In the genomic region with DNA sequence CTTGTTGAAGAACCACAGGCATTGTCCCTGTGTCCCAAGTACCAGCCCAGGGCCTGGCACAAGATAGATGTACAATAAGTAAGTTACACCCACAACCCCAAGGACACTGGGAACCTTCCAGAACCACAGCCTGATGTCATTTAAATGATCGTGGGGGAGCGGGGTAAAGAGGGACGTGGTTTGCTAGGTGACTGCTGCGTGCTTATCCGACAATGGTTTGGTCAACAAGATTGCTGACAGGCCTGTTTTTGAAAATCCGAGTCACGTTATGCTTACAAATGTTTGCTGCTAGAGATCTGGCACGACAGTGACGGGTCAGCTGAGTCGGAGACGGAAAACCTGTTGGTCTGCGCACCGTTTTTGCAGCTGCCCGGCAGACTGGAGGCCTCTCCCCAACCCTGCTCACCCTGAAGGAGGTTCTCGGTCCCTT, we compare ENCODE assay signal across 13 cellular contexts. TPM values are rescaled to one million over a fixed set of nuclear protein-coding genes. Genes with fewer than 3 reads are reported as not detected.
DNase-seq lines count a peak whose midpoint lies in the region; ATAC-seq and TF ChIP-seq lines count a peak whose summit lies in the region.
"Had no signal": no experiment of that assay in that cellular context is flagged by ENCODE, and none has a peak within 500 bp of the region (broad histone marks: within the 10 kb centered on the region; RNA-seq: fewer than 3 reads in every experiment).

No MANE protein-coding gene starts in this region.

- no peak for TF ChIP-seq POLR2A in suprapubic skin (IDR thresholded peaks at IDR 0.05)

- CTCF ChIA-PET in activated CD4-positive, alpha-beta T cell treated with anti-CD3 and anti-CD28 coated beads for 36 hours (lab: Charles Lee) = interaction anchor here (0.6 to 1.5 kb wide), 3 partner anchors 85 to 130 kb away, joined by 3 read pairs; no protein-coding TSS in a partner anchor

- POLR2A ChIA-PET in activated CD4-positive, alpha-beta T cell treated with anti-CD3 and anti-CD28 coated beads for 36 hours (lab: Charles Lee) = no interaction called here

- peaks cover 45% of the 10 kb centered on the region for H3K36me3 Mint-ChIP-seq in activated CD4-positive, alpha-beta T cell treated with anti-CD3 and anti-CD28 coated beads for 36 hours (ENCODE audit: low read depth)
- H3K36me3 Mint-ChIP-seq in activated T-cell treated with anti-CD3 and anti-CD28 coated beads, Interleukin-2, amount 50 U/mL, for 72 hours (ENCODE audit: insufficient read depth in 2 of 2) = peaks cover 13 to 21% of the 10 kb centered on the region in 2 donors
- H3K36me3 Mint-ChIP-seq in stimulated activated naive B cell treated with anti-CD40 and anti-IgM and Interleukin-4, amounts not matched to agents 10 μg/mL and 1 μg/mL and 100 μg/mL, for 72 hours = peaks cover 50 to 51% of the 10 kb centered on the region in 2 donors

- intact Hi-C loops in activated CD4-positive, alpha-beta T cell treated with anti-CD3 and anti-CD28 coated beads for 36 hours (cut with DNase I, micrococcal nuclease) = no loop called here

- TF ChIP-seq EP300 in suprapubic skin (IDR thresholded peaks at IDR 0.05) = no peak

- no peak for TF ChIP-seq RAD21 in liver (IDR thresholded peaks at IDR 0.05)

- peak overlapping the region in 1 of 2 donors; percentile 13 for H3K9ac ChIP-seq in liver (ENCODE audit: low read depth in 1 of 2, low read length in 2 of 2)

- H3K4me3 Mint-ChIP-seq in activated CD4-positive, alpha-beta T cell treated with anti-CD3 and anti-CD28 coated beads for 36 hours = peak overlapping the region; percentile 67
- peak overlapping the region; percentile 86 to 90 for H3K4me3 Mint-ChIP-seq in activated T-cell treated with anti-CD3 and anti-CD28 coated beads, Interleukin-2, amount 50 U/mL, for 72 hours
- H3K4me3 Mint-ChIP-seq in stimulated activated naive B cell treated with anti-CD40 and anti-IgM and Interleukin-4, amounts not matched to agents 10 μg/mL and 1 μg/mL and 100 μg/mL, for 72 hours = peak overlapping the region; percentile 73 to 76

- H3K4me1 ChIP-seq in liver (ENCODE audit: control insufficient read depth in 4 of 4, insufficient read depth in 4 of 4, low read length in 3 of 4) = peaks cover 0 to 6% (median 5%) of the 10 kb centered on the region in 4 donors
- H3K4me1 ChIP-seq in suprapubic skin = peaks cover 25% of the 10 kb centered on the region

- peaks cover 75% of the 10 kb centered on the region for H3K4me1 Mint-ChIP-seq in activated CD4-positive, alpha-beta T cell treated with anti-CD3 and anti-CD28 coated beads for 36 hours
- H3K4me1 Mint-ChIP-seq in activated T-cell treated with anti-CD3 and anti-CD28 coated beads, Interleukin-2, amount 50 U/mL, for 72 hours (ENCODE audit: low read depth) = peaks cover 79% of the 10 kb centered on the region
- peaks cover 56 to 77% of the 10 kb centered on the region in 2 donors for H3K4me1 Mint-ChIP-seq in stimulated activated naive B cell treated with anti-CD40 and anti-IgM and Interleukin-4, amounts not matched to agents 10 μg/mL and 1 μg/mL and 100 μg/mL, for 72 hours

- no peak for ATAC-seq in activated CD4-positive, alpha-beta T cell treated with anti-CD3 and anti-CD28 coated beads for 36 hours
- ATAC-seq in activated T-cell treated with anti-CD3 and anti-CD28 coated beads, Interleukin-2, amount 50 U/mL, for 72 hours (replicated peaks in 1 of 2) = peak in 1 of 2 donors; percentile 15
- ATAC-seq in stimulated activated naive B cell treated with anti-CD40 and anti-IgM and Interleukin-4, amounts not matched to agents 10 μg/mL and 1 μg/mL and 100 μg/mL, for 72 hours (replicated peaks) = no peak
- no peak for ATAC-seq in GM18517 (IDR thresholded peaks at IDR 0.05; ENCODE audit: unreplicated experiment)

- H3K27ac ChIP-seq in liver (ENCODE audit: low read depth in 1 of 2, low read length in 2 of 2) (peak overlapping the region; percentile 49 to 73), suprapubic skin (no peak overlapping the region)
- H3K27ac ChIP-seq: cardiac muscle cell, thyroid gland had no signal

- TF ChIP-seq CTCF in liver (IDR thresholded peaks at IDR 0.05; ENCODE audit: low read depth, low read length, missing input control) (no peak), suprapubic skin (IDR thresholded peaks at IDR 0.05) (no peak)

- H3K9me3 Mint-ChIP-seq in activated CD4-positive, alpha-beta T cell treated with anti-CD3 and anti-CD28 coated beads for 36 hours (ENCODE audit: low read depth) = no peaks in the 10 kb centered on the region
- H3K9me3 Mint-ChIP-seq in activated T-cell treated with anti-CD3 and anti-CD28 coated beads, Interleukin-2, amount 50 U/mL, for 72 hours = no peaks in the 10 kb centered on the region
- peaks cover 3 to 8% of the 10 kb centered on the region in 2 donors for H3K9me3 Mint-ChIP-seq in stimulated activated naive B cell treated with anti-CD40 and anti-IgM and Interleukin-4, amounts not matched to agents 10 μg/mL and 1 μg/mL and 100 μg/mL, for 72 hours

- DNase-seq in activated CD4-positive, alpha-beta T cell treated with anti-CD3 and anti-CD28 coated beads for 36 hours = peak; percentile 23
- DNase-seq in activated CD4-positive, alpha-beta T cell treated with anti-CD3 and anti-CD28 coated beads, Interleukin-2, amount 50 U/mL, for 48 hours = no peak
- DNase-seq in activated T-cell treated with anti-CD3 and anti-CD28 coated beads, Interleukin-2, amount 50 U/mL, for 72 hours = peak in 1 of 2 donors; percentile 50
- no peak for DNase-seq in stimulated activated naive B cell treated with anti-CD40 and anti-IgM and Interleukin-4, amounts not matched to agents 10 μg/mL and 1 μg/mL and 100 μg/mL, for 72 hours
- DNase-seq in suprapubic skin (ENCODE audit: low spot score in 2 of 2) (no peak), NCI-H2171 (lab: John Stamatoyannopoulos, UW) (no peak)
- DNase-seq: 8988T, mesenchymal stem cell, NCI-H146, thyroid gland had no signal

- no peaks in the 10 kb centered on the region for H3K27me3 Mint-ChIP-seq in activated CD4-positive, alpha-beta T cell treated with anti-CD3 and anti-CD28 coated beads for 36 hours
- no peaks in the 10 kb centered on the region for H3K27me3 Mint-ChIP-seq in activated T-cell treated with anti-CD3 and anti-CD28 coated beads, Interleukin-2, amount 50 U/mL, for 72 hours (ENCODE audit: low read depth)
- H3K27me3 Mint-ChIP-seq in stimulated activated naive B cell treated with anti-CD40 and anti-IgM and Interleukin-4, amounts not matched to agents 10 μg/mL and 1 μg/mL and 100 μg/mL, for 72 hours = no peaks in the 10 kb centered on the region

- H3K36me3 ChIP-seq in liver (ENCODE audit: control insufficient read depth in 4 of 4, insufficient read depth in 3 of 4, low read depth in 1 of 4, low read length in 3 of 4) = no peaks in the 10 kb centered on the region
- H3K36me3 ChIP-seq in suprapubic skin = no peaks in the 10 kb centered on the region
- H3K36me3 ChIP-seq: cardiac muscle cell, thyroid gland had no signal

- H3K9me3 ChIP-seq in liver (ENCODE audit: control insufficient read depth in 4 of 4, low read length in 3 of 4) = no peaks in the 10 kb centered on the region
- no peaks in the 10 kb centered on the region for H3K9me3 ChIP-seq in suprapubic skin
- H3K9me3 ChIP-seq: thyroid gland had no signal

- no peak overlapping the region for H3K4me3 ChIP-seq in liver (ENCODE audit: low read depth in 1 of 3, low read length in 3 of 3)
- H3K4me3 ChIP-seq in suprapubic skin = no peak overlapping the region
- H3K4me3 ChIP-seq: cardiac muscle cell, thyroid gland had no signal

- WGBS in liver = 73% methylated on average over 15 of the region's 15 CpGs
- WGBS in suprapubic skin = 80% methylated on average over 15 of the region's 15 CpGs

- peak overlapping the region; percentile 81 for H3K27ac Mint-ChIP-seq in activated CD4-positive, alpha-beta T cell treated with anti-CD3 and anti-CD28 coated beads for 36 hours
- peak overlapping the region; percentile 83 for H3K27ac Mint-ChIP-seq in activated T-cell treated with anti-CD3 and anti-CD28 coated beads, Interleukin-2, amount 50 U/mL, for 72 hours
- peak overlapping the region; percentile 94 for H3K27ac Mint-ChIP-seq in stimulated activated naive B cell treated with anti-CD40 and anti-IgM and Interleukin-4, amounts not matched to agents 10 μg/mL and 1 μg/mL and 100 μg/mL, for 72 hours

- H3K27me3 ChIP-seq in liver (ENCODE audit: control insufficient read depth in 4 of 4, insufficient read depth in 4 of 4, low read length in 3 of 4) (no peaks in the 10 kb centered on the region), suprapubic skin (no peaks in the 10 kb centered on the region)
- H3K27me3 ChIP-seq: cardiac muscle cell, thyroid gland had no signal

TF ChIP-seq in liver, 16 proteins besides CTCF, POLR2A, EP300 and RAD21:
- TF ChIP-seq, protein P1, sequence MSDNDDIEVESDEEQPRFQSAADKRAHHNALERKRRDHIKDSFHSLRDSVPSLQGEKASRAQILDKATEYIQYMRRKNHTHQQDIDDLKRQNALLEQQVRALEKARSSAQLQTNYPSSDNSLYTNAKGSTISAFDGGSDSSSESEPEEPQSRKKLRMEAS (IDR thresholded peaks at IDR 0.05) = no peak
- TF ChIP-seq TAF1 (conservative IDR thresholded peaks at IDR 0.05) (no peak), SP1 (IDR thresholded peaks at IDR 0.05) (no peak), FOXA2 (IDR thresholded peaks at IDR 0.05) (no peak), GABPA (IDR thresholded peaks at IDR 0.05 in 1 of 2, conservative IDR thresholded peaks at IDR 0.05 in 1 of 2) (no peak), YY1 (IDR thresholded peaks at IDR 0.05) (no peak), RXRA (IDR thresholded peaks at IDR 0.05) (no peak)
- TF ChIP-seq, protein P2, sequence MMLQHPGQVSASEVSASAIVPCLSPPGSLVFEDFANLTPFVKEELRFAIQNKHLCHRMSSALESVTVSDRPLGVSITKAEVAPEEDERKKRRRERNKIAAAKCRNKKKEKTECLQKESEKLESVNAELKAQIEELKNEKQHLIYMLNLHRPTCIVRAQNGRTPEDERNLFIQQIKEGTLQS (IDR thresholded peaks at IDR 0.05) = no peak

RNA-seq across cellular contexts. Expression of a gene that starts 22.8 kb away (rescaled TPM):
- total RNA-seq in activated CD4-positive, alpha-beta T cell treated with anti-CD3 and anti-CD28 coated beads for 36 hours = 100 to 1,000 TPM; 353 to 384 TPM
- 100 to 1,000 TPM; 353 to 529 TPM for total RNA-seq in activated T-cell treated with anti-CD3 and anti-CD28 coated beads, Interleukin-2, amount 50 U/mL, for 72 hours
- total RNA-seq in liver (10 to 100 TPM; 12.0 to 59.5 TPM), suprapubic skin (10 to 100 TPM in 2 of 4 donors, 1 to 10 TPM in 2; 7.9 to 12.9 (median 10.3) TPM)
- polyA plus RNA-seq in liver = 10 to 100 TPM; 12.9 to 33.0 TPM

RNA-seq across cellular contexts. Expression of a gene that starts 53.2 kb away (rescaled TPM):
- total RNA-seq in activated CD4-positive, alpha-beta T cell treated with anti-CD3 and anti-CD28 coated beads for 36 hours = 10 to 100 TPM; 31.1 to 43.2 TPM
- total RNA-seq in activated T-cell treated with anti-CD3 and anti-CD28 coated beads, Interleukin-2, amount 50 U/mL, for 72 hours = 10 to 100 TPM; 64.2 to 69.5 TPM
- 10 to 100 TPM; 20.9 to 53.6 TPM for total RNA-seq in liver
- 10 to 100 TPM; 11.5 to 12.9 TPM for polyA plus RNA-seq in liver
- 10 to 100 TPM; 43.4 to 70.7 (median 67.2) TPM for total RNA-seq in suprapubic skin

Comparison
In these comparisons a context has a peak if more than half of its experiments do, and no peak if none do; other contexts are left out.
1. RNA of a gene that starts 22.8 kb away (total RNA-seq): 353 to 529 TPM in activated T-cell treated with anti-CD3 and anti-CD28 coated beads, Interleukin-2, amount 50 U/mL, for 72 hours and 353 to 384 TPM in activated CD4-positive, alpha-beta T cell treated with anti-CD3 and anti-CD28 coated beads for 36 hours; 12.0 to 59.5 TPM in liver and 7.9 to 12.9 TPM in suprapubic skin; every median in the first group is over 4 times any median in the second.
2. Peak in every context shown above with its lines, with median percentiles within 50 percentile points of each other: H3K27ac Mint-ChIP-seq and H3K4me3 Mint-ChIP-seq.